19 cellular contexts compared by ENCODE assay signal in genomic region chr19:19751846-19752245, GRCh38.
"Had no signal": no experiment of that assay in that cellular context is flagged by ENCODE, and none has a peak within 500 bp of the region (broad histone marks: within the 10 kb centered on the region; RNA-seq: fewer than 3 reads in every experiment).

No MANE protein-coding gene starts in this region.

- H3K27ac ChIP-seq: foreskin keratinocyte, left lung, lower lobe of right lung, sigmoid colon, skin epidermis had no signal

- H3K4me3 Mint-ChIP-seq: central memory CD8-positive, alpha-beta T cell; dendritic cell treated with granulocyte-macrophage colony-stimulating factor and Interleukin-4, amounts not matched to agents 40 ng/mL and 50 ng/mL, for 4 days; effector memory CD8-positive, alpha-beta T cell; memory B cell; natural killer cell treated with Interleukin-12 subunit alpha and Interleukin-12 subunit beta and Interleukin-15 and Interleukin-18, amount 100 ng/mL, for 72 hours had no signal

- H3K9me3 Mint-ChIP-seq: central memory CD8-positive, alpha-beta T cell; effector memory CD8-positive, alpha-beta T cell; memory B cell; natural killer cell treated with Interleukin-12 subunit alpha and Interleukin-12 subunit beta and Interleukin-15 and Interleukin-18, amount 100 ng/mL, for 72 hours had no signal

- H3K4me1 Mint-ChIP-seq: central memory CD8-positive, alpha-beta T cell; memory B cell had no signal

- H3K27me3 Mint-ChIP-seq: central memory CD8-positive, alpha-beta T cell; dendritic cell treated with granulocyte-macrophage colony-stimulating factor and Interleukin-4, amounts not matched to agents 40 ng/mL and 50 ng/mL, for 4 days; effector memory CD8-positive, alpha-beta T cell; memory B cell; natural killer cell treated with Interleukin-12 subunit alpha and Interleukin-12 subunit beta and Interleukin-15 and Interleukin-18, amount 100 ng/mL, for 72 hours had no signal

- H3K4me3 ChIP-seq: left lung, lower lobe of right lung, sigmoid colon, skin epidermis had no signal

- H3K9me3 ChIP-seq: lower lobe of right lung, sigmoid colon had no signal

- ATAC-seq: effector memory CD8-positive, alpha-beta T cell; foreskin keratinocyte; left lung; lower lobe of right lung; natural killer cell treated with Interleukin-12 subunit alpha and Interleukin-12 subunit beta and Interleukin-15 and Interleukin-18, amount 100 ng/mL, for 72 hours had no signal

- H3K36me3 Mint-ChIP-seq: memory B cell; natural killer cell treated with Interleukin-12 subunit alpha and Interleukin-12 subunit beta and Interleukin-15 and Interleukin-18, amount 100 ng/mL, for 72 hours had no signal

- H3K27ac Mint-ChIP-seq: dendritic cell treated with granulocyte-macrophage colony-stimulating factor and Interleukin-4, amounts not matched to agents 40 ng/mL and 50 ng/mL, for 4 days; memory B cell; natural killer cell treated with Interleukin-12 subunit alpha and Interleukin-12 subunit beta and Interleukin-15 and Interleukin-18, amount 100 ng/mL, for 72 hours had no signal

- H3K36me3 ChIP-seq: left lung, lower lobe of right lung, sigmoid colon had no signal

- H3K4me1 ChIP-seq: foreskin keratinocyte, left lung, lower lobe of right lung, sigmoid colon had no signal

- FAIRE-seq: islet of Langerhans, urothelium cell line had no signal

- H3K27me3 ChIP-seq: foreskin keratinocyte, left lung, sigmoid colon had no signal

- DNase-seq: effector memory CD8-positive, alpha-beta T cell; foreskin keratinocyte; hippocampal formation; lower lobe of right lung; midbrain; posterior cingulate gyrus; sigmoid colon; stimulated activated CD4-positive, alpha-beta T cell treated with anti-CD3 and anti-CD28 coated beads, Interleukin-2, amount 100 ng/mL, for 24 hours; stimulated activated CD4-positive, alpha-beta T cell treated with anti-CD3 and anti-CD28 coated beads, Interleukin-4, amount 100 ng/mL, for 4 hours; stimulated activated naive CD4-positive, alpha-beta T cell treated with Interleukin-2 at 50 U/mL for 16 hours; trophoblast cell had no signal
